14 cellular contexts compared by ENCODE assay signal in genomic region chr2:128179461-128179755, GRCh38.
A peak's percentile ranks its signal among the peaks of the same experiment; 100 is the strongest.
DNase-seq lines count a peak whose midpoint lies in the region; ATAC-seq, FAIRE-seq and TF ChIP-seq lines count a peak whose summit lies in the region.
"Had no signal": no experiment of that assay in that cellular context is flagged by ENCODE, and none has a peak within 500 bp of the region (broad histone marks: within the 10 kb centered on the region; RNA-seq: fewer than 3 reads in every experiment).

No MANE protein-coding gene starts in this region.

- no TSS peak for BruUV-seq in HepG2 (replicated peaks; lab: Mats Ljungman, UMichigan)
- no TSS peak for BruUV-seq in K562 (replicated peaks; lab: Mats Ljungman, UMichigan)

- ATAC-seq in HepG2, result no peak
- ATAC-seq in right lobe of liver, result no peak
- ATAC-seq in K562, result no peak

- in situ Hi-C loops in HepG2 (cut with HindIII; ENCODE audit: extremely low pct_ligation_motif_present, low pct_unique_long_range_greater_than_20kb) (loop anchor here (10.0 kb wide), 1 partner anchor 55 kb away; no protein-coding TSS in a partner anchor), K562 (cut with MboI) (no loop called here), transverse colon (cut with MboI; ENCODE audit: low pct_ligation_motif_present in 1 of 4, low pct_unique_long_range_greater_than_20kb in 1 of 4, low sequenced_read_pairs in 3 of 4) (loop anchor here in 1 of 4 donors (10.0 kb wide), 1 partner anchor 55 kb away; no protein-coding TSS in a partner anchor)

- TF ChIP-seq CTCF in HepG2 (CRISPR knock-in tag; IDR thresholded peaks at IDR 0.05) (no peak), right lobe of liver (IDR thresholded peaks at IDR 0.05) (no peak), K562 (IDR thresholded peaks at IDR 0.05 in 2 of 3, conservative IDR thresholded peaks at IDR 0.05 in 1 of 3; ENCODE audit: insufficient read depth in 2 of 3, low read depth in 1 of 3, low read length in 3 of 3) (no peak), transverse colon (IDR thresholded peaks at IDR 0.05) (no peak), SK-N-SH (IDR thresholded peaks at IDR 0.05) (no peak)

- H3K9me3 ChIP-seq in HepG2 (ENCODE audit: low read length) (no peaks in the 10 kb centered on the region), right lobe of liver (no peaks in the 10 kb centered on the region), K562 (replicated peaks; ENCODE audit: control insufficient read depth, insufficient read depth, low read depth, low read length) (no peaks in the 10 kb centered on the region), muscle layer of colon (ENCODE audit: low read length) (no peaks in the 10 kb centered on the region), transverse colon (no peaks in the 10 kb centered on the region), SK-N-SH (no peaks in the 10 kb centered on the region)
- H3K9me3 ChIP-seq: BE2C had no signal

- POLR2A ChIA-PET in HepG2 (lab: Yijun Ruan, JAX), result interaction anchor here (0.9 to 2.2 kb wide), 11 partner anchors 9 to 142 kb away, joined by 3 to 27 read pairs (median 5); partner anchors contain the start of gene UGGT1
- POLR2A ChIA-PET in K562 (lab: Yijun Ruan, JAX), result no interaction called here
- POLR2A ChIA-PET in SK-N-SH (lab: Yijun Ruan, JAX), result no interaction called here

- CTCF ChIA-PET in HepG2 (lab: Yijun Ruan, JAX; ENCODE audit: low intra/inter-chr PET ratio, low total read pairs), result interaction anchor here (1.3 to 2.8 kb wide), 3 partner anchors 16 to 127 kb away, joined by 3 to 30 read pairs (median 5); no protein-coding TSS in a partner anchor
- CTCF ChIA-PET in K562 (lab: Yijun Ruan, JAX; ENCODE audit: low intra/inter-chr PET ratio), result interaction anchor here (0.8 to 1.6 kb wide), 2 partner anchors 54 to 127 kb away, joined by 3 to 7 read pairs; no protein-coding TSS in a partner anchor
- CTCF ChIA-PET in SK-N-SH (lab: Yijun Ruan, JAX), result interaction anchor here (0.7 to 1.8 kb wide), 11 partner anchors 9 to 116 kb away, joined by 3 to 17 read pairs (median 4); no protein-coding TSS in a partner anchor

- no peak for TF ChIP-seq EP300 in HepG2 (IDR thresholded peaks at IDR 0.05; ENCODE audit: low read depth in 2 of 2, low read length in 2 of 2)
- TF ChIP-seq EP300 in HepG2 (CRISPR knock-in tag; IDR thresholded peaks at IDR 0.05; ENCODE audit: borderline replicate concordance), result no peak
- TF ChIP-seq EP300 in K562 (IDR thresholded peaks at IDR 0.05; ENCODE audit: low read length), result no peak
- no peak for TF ChIP-seq EP300 in transverse colon (IDR thresholded peaks at IDR 0.05; ENCODE audit: low read depth)
- TF ChIP-seq EP300 in SK-N-SH (IDR thresholded peaks at IDR 0.05; ENCODE audit: borderline replicate concordance in 1 of 2, low read depth in 1 of 2, low read length in 1 of 2), result no peak

- no peaks in the 10 kb centered on the region for H3F3A ChIP-seq in SK-N-SH (replicated peaks; ENCODE audit: insufficient read depth)

- intact Hi-C loops in HepG2 (cut with micrococcal nuclease; ENCODE audit: unreplicated experiment) (no loop called here), right lobe of liver (cut with DNase I) (no loop called here), K562 (cut with micrococcal nuclease) (loop anchor here (5.0 to 10.0 kb wide), 3 partner anchors 53 to 235 kb away; no protein-coding TSS in a partner anchor), transverse colon (cut with DNase I; ENCODE audit: low total_unique reads) (loop anchor here (5.0 to 10.0 kb wide), 2 partner anchors 53 to 135 kb away; partner anchors contain the start of gene HS6ST1)

- H3K4me1 ChIP-seq in HepG2 (ENCODE audit: insufficient read depth, low read length) (peaks cover 47% of the 10 kb centered on the region), right lobe of liver (peaks cover 0 to 4% (median 0%) of the 10 kb centered on the region in 4 donors), K562 (replicated peaks in 1 of 2; ENCODE audit: control insufficient read depth in 2 of 2, insufficient read depth in 2 of 2, low read length in 2 of 2) (no peaks in the 10 kb centered on the region; a peak in 1 of 5 replicates), muscle layer of colon (ENCODE audit: insufficient read depth, low read length) (peaks cover 9% of the 10 kb centered on the region), transverse colon (no peaks in the 10 kb centered on the region), SK-N-SH (ENCODE audit: control insufficient read depth in 1 of 2, insufficient read depth in 2 of 2, low read depth in 1 of 2, low read length in 1 of 2) (peaks cover 0 to 3% of the 10 kb centered on the region in 2 experiments; a peak in 1 of 4 replicates)
- H3K4me1 ChIP-seq: BE2C had no signal

- DNase-seq in HepG2 (ENCODE audit: low spot score) (no peak), right lobe of liver (no peak), K562 (ENCODE audit: extremely low read depth in 1 of 4, low spot score in 3 of 4) (no peak), transverse colon (no peak), SK-N-SH (no peak)
- no peak for DNase-seq in activated CD8-positive, alpha-beta memory T cell treated with anti-CD3 and anti-CD28 coated beads for 24 hours
- no peak for DNase-seq in stimulated activated CD4-positive, alpha-beta T cell treated with anti-CD3 and anti-CD28 coated beads, Interleukin-2, amount 100 ng/mL, for 24 hours
- DNase-seq: DMS79 treated with DMSO at 0.1 percent for 48 hours, NCI-H1930, NCI-H2227 treated with DMSO at 0.1 percent for 48 hours had no signal

- H3K9me2 ChIP-seq in SK-N-SH, result no peaks in the 10 kb centered on the region

- peak overlapping the region in 1 of 3 experiments; percentile 36; a peak in 1 of 6 replicates for H3K4me3 ChIP-seq in HepG2 (replicated peaks in 1 of 3; ENCODE audit: insufficient read depth in 1 of 3, low read depth in 2 of 3, low read length in 3 of 3)
- no peak overlapping the region for H3K4me3 ChIP-seq in right lobe of liver
- H3K4me3 ChIP-seq in K562, result no peak overlapping the region
- no peak overlapping the region for H3K4me3 ChIP-seq in muscle layer of colon (ENCODE audit: low read depth in 1 of 2, low read length in 2 of 2)
- H3K4me3 ChIP-seq in transverse colon, result no peak overlapping the region
- no peak overlapping the region; a peak in 1 of 4 replicates for H3K4me3 ChIP-seq in SK-N-SH (ENCODE audit: low read depth in 2 of 2, low read length in 1 of 2)
- H3K4me3 ChIP-seq: SK-N-MC had no signal

- H3K36me3 ChIP-seq in HepG2 (replicated peaks in 1 of 2; ENCODE audit: control insufficient read depth in 1 of 2, insufficient read depth in 2 of 2, low read length in 2 of 2) (peaks cover 28 to 84% of the 10 kb centered on the region in 2 experiments), right lobe of liver (peaks cover 0 to 63% (median 23%) of the 10 kb centered on the region in 4 donors), K562 (ENCODE audit: control insufficient read depth, insufficient read depth, low read length) (peaks cover 95% of the 10 kb centered on the region), muscle layer of colon (ENCODE audit: insufficient read depth, low read length) (peaks cover 44% of the 10 kb centered on the region), transverse colon (peaks cover 0 to 43% (median 17%) of the 10 kb centered on the region in 4 donors), SK-N-SH (replicated peaks in 1 of 2; ENCODE audit: control insufficient read depth in 1 of 2, insufficient read depth in 2 of 2, low read length in 1 of 2) (peaks cover 64 to 85% of the 10 kb centered on the region in 2 experiments)

- H3K27ac ChIP-seq in HepG2 (ENCODE audit: extremely low read length, insufficient read depth, low read length), result peak overlapping the region; percentile 93
- no peak overlapping the region for H3K27ac ChIP-seq in right lobe of liver
- no peak overlapping the region for H3K27ac ChIP-seq in K562 (ENCODE audit: extremely low read depth, low read depth, low read length)
- peak overlapping the region; percentile 77 for H3K27ac ChIP-seq in muscle layer of colon (ENCODE audit: low read depth, low read length)
- peak overlapping the region; percentile 59 to 66 (median 62) for H3K27ac ChIP-seq in transverse colon
- no peak overlapping the region for H3K27ac ChIP-seq in SK-N-SH (ENCODE audit: low read depth in 2 of 2, low read length in 1 of 2)
- H3K27ac ChIP-seq: SK-N-MC had no signal

- peak overlapping the region; percentile 69 for H3K4me2 ChIP-seq in HepG2 (ENCODE audit: low read depth, low read length)
- no peak overlapping the region for H3K4me2 ChIP-seq in K562 (ENCODE audit: insufficient read depth, low read length)
- H3K4me2 ChIP-seq in SK-N-SH, result no peak overlapping the region

- no peak for TF ChIP-seq POLR2A in HepG2 (IDR thresholded peaks at IDR 0.05; ENCODE audit: insufficient read depth in 1 of 2, low read depth in 2 of 2, low read length in 2 of 2)
- TF ChIP-seq POLR2A in right lobe of liver (IDR thresholded peaks at IDR 0.05), result no peak
- no peak for TF ChIP-seq POLR2A in K562 (conservative IDR thresholded peaks at IDR 0.05)
- no peak for TF ChIP-seq POLR2A in transverse colon (IDR thresholded peaks at IDR 0.05)

- H3K9me1 ChIP-seq in K562 (ENCODE audit: control insufficient read depth, insufficient read depth, low read length), result no peaks in the 10 kb centered on the region

- FAIRE-seq in HepG2 (lab: Jason Lieb, UNC), result no peak
- no peak for FAIRE-seq in K562 (lab: Jason Lieb, UNC)
- FAIRE-seq: bronchial epithelial cell had no signal

- WGBS in HepG2 (ENCODE audit: low lambda C conversion rate), result 96% methylated on average over 4 of the region's 4 CpGs
- 82% methylated on average over 4 of the region's 4 CpGs for WGBS in right lobe of liver (ENCODE audit: insufficient coverage, low coverage, low lambda C conversion rate, missing lambda C conversion rate)
- 93% methylated on average over 4 of the region's 4 CpGs for WGBS in K562 (ENCODE audit: insufficient coverage, low coverage, missing lambda C conversion rate)
- WGBS in transverse colon (ENCODE audit: low coverage in 1 of 2), 2 donors, result 83 to 89% methylated on average over 4 of the region's 4 CpGs
- WGBS in SK-N-SH (ENCODE audit: low lambda C conversion rate), result 85% methylated on average over 4 of the region's 4 CpGs

- no peaks in the 10 kb centered on the region for H3K27me3 ChIP-seq in HepG2 (ENCODE audit: control insufficient read depth in 1 of 2, insufficient read depth in 2 of 2, low read length in 2 of 2)
- no peaks in the 10 kb centered on the region for H3K27me3 ChIP-seq in right lobe of liver
- H3K27me3 ChIP-seq in K562 (ENCODE audit: control insufficient read depth in 2 of 2, insufficient read depth in 2 of 2, low read length in 2 of 2), result no peaks in the 10 kb centered on the region
- no peaks in the 10 kb centered on the region for H3K27me3 ChIP-seq in muscle layer of colon (ENCODE audit: control insufficient read depth in 1 of 2, insufficient read depth in 2 of 2, low read length in 2 of 2)
- no peaks in the 10 kb centered on the region for H3K27me3 ChIP-seq in transverse colon
- H3K27me3 ChIP-seq in SK-N-SH (ENCODE audit: insufficient read depth), result no peaks in the 10 kb centered on the region
- H3K27me3 ChIP-seq: BE2C had no signal

- H4K20me1 ChIP-seq in HepG2 (ENCODE audit: insufficient read depth, low read length) (no peaks in the 10 kb centered on the region), K562 (replicated peaks; ENCODE audit: control insufficient read depth, insufficient read depth, low read length) (no peaks in the 10 kb centered on the region), SK-N-SH (ENCODE audit: insufficient read depth) (no peaks in the 10 kb centered on the region)

- H3K79me2 ChIP-seq in HepG2 (ENCODE audit: insufficient read depth, low read length), result no peaks in the 10 kb centered on the region
- H3K79me2 ChIP-seq in K562 (ENCODE audit: control insufficient read depth, insufficient read depth, low read length), result no peaks in the 10 kb centered on the region
- no peaks in the 10 kb centered on the region for H3K79me2 ChIP-seq in SK-N-SH (ENCODE audit: insufficient read depth)

- peak overlapping the region; percentile 82 for H3K9ac ChIP-seq in HepG2 (ENCODE audit: insufficient read depth, low read depth, low read length)
- no peak overlapping the region for H3K9ac ChIP-seq in K562 (ENCODE audit: insufficient read depth in 1 of 2, low read depth in 2 of 2, low read length in 2 of 2)
- H3K9ac ChIP-seq in muscle layer of colon (ENCODE audit: low read length), result peak overlapping the region; percentile 2
- no peak overlapping the region for H3K9ac ChIP-seq in SK-N-SH

- TF ChIP-seq RAD21 in HepG2 (CRISPR knock-in tag; IDR thresholded peaks at IDR 0.05) (0 out of 2 replicates have a peak, but pooled peaks have one; percentile 7), K562 (CRISPR knock-in tag; conservative IDR thresholded peaks at IDR 0.05 in 1 of 2, IDR thresholded peaks at IDR 0.05 in 1 of 2) (no peak), SK-N-SH (IDR thresholded peaks at IDR 0.05; ENCODE audit: low read length) (no peak)

- no peak overlapping the region for H2AFZ ChIP-seq in HepG2 (ENCODE audit: low read length)
- no peak overlapping the region for H2AFZ ChIP-seq in K562 (ENCODE audit: low read depth, low read length)
- no peak overlapping the region for H2AFZ ChIP-seq in SK-N-SH (ENCODE audit: low read depth)

Comparison
In these comparisons a context has a peak if more than half of its experiments do, and no peak if none do; other contexts are left out.
1. H3K27ac ChIP-seq: peak in HepG2 (single experiment), muscle layer of colon (single experiment) and transverse colon (4 of 4); none in right lobe of liver (0 of 3), K562 (single experiment) and SK-N-SH (0 of 2).
2. H3K9ac ChIP-seq: peak in HepG2 (single experiment) and muscle layer of colon (single experiment); none in K562 (0 of 2) and SK-N-SH (single experiment).
3. intact Hi-C loops: an anchor here in K562 (5.0 to 10.0 kb wide) and transverse colon (5.0 to 10.0 kb wide); none called in HepG2 and right lobe of liver.
4. Of the 241 proteins assayed by ChIP-seq in both HepG2 and K562: peak only in HepG2: CHD4 and RAD21; only in K562: ZZZ3; in both: none; in neither: 237; mixed calls (peak in some experiments, not most) for 1.